ENCODE assay signal across 18 cellular contexts in genomic region chr22:33535937-33536875, GRCh38.
"Had no signal": no experiment of that assay in that cellular context is flagged by ENCODE, and none has a peak within 500 bp of the region (broad histone marks: within the 10 kb centered on the region; RNA-seq: fewer than 3 reads in every experiment).

No MANE protein-coding gene starts in this region.

- H3K36me3 ChIP-seq: brain microvascular endothelial cell, neural progenitor cell, ovary, tibial artery had no signal

- H3K9ac ChIP-seq: neural progenitor cell had no signal

- DNase-seq: activated B cell treated with CpG ODN at 0.5 μM for 24 hours; activated CD4-positive, alpha-beta T cell treated with anti-CD3 and anti-CD28 coated beads, Interleukin-2, amount 50 U/mL, for 1 hour; activated CD8-positive, alpha-beta memory T cell treated with anti-CD3 and anti-CD28 coated beads for 24 hours; activated gamma-delta T cell treated with Interleukin-2 at 50 U/mL for 16 hours; brain microvascular endothelial cell; cerebellar nuclear complex; effector memory CD8-positive, alpha-beta T cell; hippocampal formation; kidney; naive B cell; ovary; SHP77; stimulated activated CD4-positive, alpha-beta T cell treated with anti-CD3 and anti-CD28 coated beads, Interleukin-2, amount 100 ng/mL, for 48 hours; tibial artery had no signal

- H2AFZ ChIP-seq: neural progenitor cell had no signal

- H3K27me3 ChIP-seq: brain microvascular endothelial cell, neural progenitor cell, ovary, tibial artery had no signal

- ATAC-seq: effector memory CD8-positive, alpha-beta T cell; stimulated activated memory B cell treated with anti-CD40 and anti-IgM and Interleukin-4, amounts not matched to agents 10 μg/mL and 1 μg/mL and 100 μg/mL, for 72 hours had no signal

- H3K27ac ChIP-seq: brain microvascular endothelial cell, epithelial cell of prostate, neural progenitor cell, ovary, tibial artery had no signal

- H3K9me3 ChIP-seq: ovary, tibial artery had no signal

- H3K4me1 ChIP-seq: neural progenitor cell had no signal

- H3K4me3 ChIP-seq: lung, neural progenitor cell, ovary, tibial artery had no signal

- H3K4me2 ChIP-seq: neural progenitor cell had no signal
